27 cellular contexts compared by ENCODE assay signal in genomic region chr18:10321576-10321975, GRCh38.
"Had no signal": no experiment of that assay in that cellular context is flagged by ENCODE, and none has a peak within 500 bp of the region (broad histone marks: within the 10 kb centered on the region; RNA-seq: fewer than 3 reads in every experiment).

No MANE protein-coding gene starts in this region.

- ATAC-seq: activated CD8-positive, alpha-beta T cell treated with anti-CD3 and anti-CD28 coated beads, Interleukin-2, amount 10 ng/mL, durations not matched to agents 7 days and 5 days; activated naive CD4-positive, alpha-beta T cell treated with anti-CD3 and anti-CD28 coated beads, Interleukin-2, amount 50 U/mL, for 72 hours; activated naive CD8-positive, alpha-beta T cell treated with anti-CD3 and anti-CD28 coated beads, Interleukin-2, amount 50 U/mL, for 24 hours; T-helper 17 cell; WTC11 had no signal

- H3K4me3 Mint-ChIP-seq: activated CD8-positive, alpha-beta T cell treated with anti-CD3 and anti-CD28 coated beads, Interleukin-2, amount 10 ng/mL, durations not matched to agents 7 days and 5 days; activated naive CD8-positive, alpha-beta T cell treated with anti-CD3 and anti-CD28 coated beads, Interleukin-2, amount 50 U/mL, for 24 hours; activated T-cell treated with anti-CD3 and anti-CD28 coated beads, Interleukin-2, amount 50 U/mL, for 24 hours; activated T-helper 1 cell treated with anti-CD3 and anti-CD28 coated beads, Interleukin-12 subunit alpha, Interleukin-12 subunit beta, Interleukin-2, Interleukin-4 antibody, amounts not matched to agents 30 ng/mL and 10 ng/mL and 1 ng/mL, durations not matched to agents 14 hours and 24 hours and 36 hours; T-helper 17 cell; WTC11 had no signal

- H3K9me3 Mint-ChIP-seq: activated naive CD4-positive, alpha-beta T cell treated with anti-CD3 and anti-CD28 coated beads, Interleukin-2, amount 50 U/mL, for 72 hours; activated naive CD8-positive, alpha-beta T cell treated with anti-CD3 and anti-CD28 coated beads, Interleukin-2, amount 50 U/mL, for 24 hours; activated T-cell treated with anti-CD3 and anti-CD28 coated beads, Interleukin-2, amount 50 U/mL, for 24 hours; activated T-helper 1 cell treated with anti-CD3 and anti-CD28 coated beads, Interleukin-12 subunit alpha, Interleukin-12 subunit beta, Interleukin-2, Interleukin-4 antibody, amounts not matched to agents 30 ng/mL and 10 ng/mL and 1 ng/mL, durations not matched to agents 14 hours and 24 hours and 36 hours had no signal

- H3K36me3 Mint-ChIP-seq: activated naive CD4-positive, alpha-beta T cell treated with anti-CD3 and anti-CD28 coated beads, Interleukin-2, amount 50 U/mL, for 72 hours; WTC11 had no signal

- H3K9me3 ChIP-seq: MG63 had no signal

- H3K27ac Mint-ChIP-seq: activated CD8-positive, alpha-beta T cell treated with anti-CD3 and anti-CD28 coated beads, Interleukin-2, amount 10 ng/mL, durations not matched to agents 7 days and 5 days; activated naive CD4-positive, alpha-beta T cell treated with anti-CD3 and anti-CD28 coated beads, Interleukin-2, amount 50 U/mL, for 72 hours; activated naive CD8-positive, alpha-beta T cell treated with anti-CD3 and anti-CD28 coated beads, Interleukin-2, amount 50 U/mL, for 24 hours; activated T-cell treated with anti-CD3 and anti-CD28 coated beads, Interleukin-2, amount 50 U/mL, for 24 hours; activated T-helper 1 cell treated with anti-CD3 and anti-CD28 coated beads, Interleukin-12 subunit alpha, Interleukin-12 subunit beta, Interleukin-2, Interleukin-4 antibody, amounts not matched to agents 30 ng/mL and 10 ng/mL and 1 ng/mL, durations not matched to agents 14 hours and 24 hours and 36 hours; T-helper 17 cell; WTC11 had no signal

- DNase-seq: activated CD4-positive, alpha-beta T cell treated with anti-CD3 and anti-CD28 coated beads for 48 hours; activated CD4-positive, alpha-beta T cell treated with anti-CD3 and anti-CD28 coated beads, Interleukin-2, amount 50 U/mL, for 4 hours; activated CD4-positive, CD25-positive, alpha-beta regulatory T cell treated with anti-CD3 and anti-CD28 coated beads, Interleukin-2, amount 50 U/mL, for 72 hours; activated CD8-positive, alpha-beta T cell treated with anti-CD3 and anti-CD28 coated beads, Interleukin-2, amount 10 ng/mL, durations not matched to agents 7 days and 5 days; activated effector memory CD4-positive, alpha-beta T cell treated with Interleukin-2 at 50 U/mL for 16 hours; activated naive CD4-positive, alpha-beta T cell; activated naive CD8-positive, alpha-beta T cell treated with anti-CD3 and anti-CD28 coated beads, Interleukin-2, amount 50 U/mL, for 24 hours; activated T-cell treated with anti-CD3 and anti-CD28 coated beads, Interleukin-2, amount 50 U/mL, for 24 hours; amygdala; cerebellar nuclear complex; KG1; MG63; NCI-H1105 treated with DMSO at 0.1 percent for 48 hours; NCI-H146; NCI-H187 treated with DMSO at 0.1 percent for 48 hours; NCI-H2081 treated with DMSO at 0.1 percent for 48 hours; NCI-H446; NCI-H524 treated with DMSO at 0.1 percent for 48 hours; NCI-H774; SIG-M5; T-helper 17 cell; T-helper 9 cell had no signal

- H3K27me3 ChIP-seq: brain microvascular endothelial cell, cardiac muscle cell, MG63 had no signal

- H3K4me3 ChIP-seq: cardiac muscle cell, MG63 had no signal

- H3K36me3 ChIP-seq: brain microvascular endothelial cell, cardiac muscle cell, MG63 had no signal

- H3K27ac ChIP-seq: brain microvascular endothelial cell, cardiac muscle cell had no signal

- H3K27me3 Mint-ChIP-seq: activated naive CD8-positive, alpha-beta T cell treated with anti-CD3 and anti-CD28 coated beads, Interleukin-2, amount 50 U/mL, for 24 hours; activated T-cell treated with anti-CD3 and anti-CD28 coated beads, Interleukin-2, amount 50 U/mL, for 24 hours; T-helper 17 cell had no signal

- H3K4me1 Mint-ChIP-seq: activated naive CD8-positive, alpha-beta T cell treated with anti-CD3 and anti-CD28 coated beads, Interleukin-2, amount 50 U/mL, for 24 hours; T-helper 17 cell had no signal
